ENCODE assay signal across 1 cellular context in the genomic region with DNA sequence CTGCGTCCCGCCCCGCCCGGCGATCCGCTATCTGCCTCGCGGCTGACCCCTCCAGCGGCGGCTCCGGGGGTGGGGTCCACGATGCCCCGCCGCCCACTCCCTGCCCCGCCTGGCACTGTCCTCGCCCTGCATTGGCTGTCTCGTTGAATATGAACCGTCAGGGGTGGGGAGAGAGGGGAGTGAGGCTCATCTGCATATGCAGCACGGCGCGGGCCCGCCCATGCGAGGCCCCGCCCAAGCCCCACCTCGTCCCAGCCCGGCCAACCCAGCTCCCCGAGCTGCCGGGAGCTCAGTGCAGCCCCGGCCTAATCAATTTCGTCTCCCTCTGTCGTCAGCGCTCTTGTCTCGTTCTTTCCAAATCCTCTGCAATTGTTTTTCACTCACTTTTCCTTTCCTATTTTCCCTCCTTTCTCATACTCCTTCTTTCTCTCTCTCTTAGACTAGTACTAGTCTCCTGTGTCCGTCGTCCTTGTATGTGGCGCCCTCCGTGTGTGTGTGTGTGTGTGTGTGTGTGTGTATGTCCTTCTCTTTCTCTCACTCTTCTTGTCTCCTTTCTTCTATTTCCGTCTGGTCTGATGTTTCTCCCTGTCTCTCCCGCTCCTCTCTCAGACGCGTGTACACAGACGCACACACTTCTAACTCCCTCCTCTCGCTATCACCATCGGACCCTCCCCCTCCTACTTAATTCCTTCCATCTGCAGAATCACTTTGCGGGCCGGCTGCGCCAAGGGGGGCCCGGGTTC.
TF ChIP-seq lines count a peak whose summit lies in the region.

No MANE protein-coding gene starts in this region.

TF ChIP-seq in K562, 482 proteins besides CTCF, POLR2A, EP300 and RAD21 (continued from another document and continues in another):
- TF ChIP-seq, protein P1, sequence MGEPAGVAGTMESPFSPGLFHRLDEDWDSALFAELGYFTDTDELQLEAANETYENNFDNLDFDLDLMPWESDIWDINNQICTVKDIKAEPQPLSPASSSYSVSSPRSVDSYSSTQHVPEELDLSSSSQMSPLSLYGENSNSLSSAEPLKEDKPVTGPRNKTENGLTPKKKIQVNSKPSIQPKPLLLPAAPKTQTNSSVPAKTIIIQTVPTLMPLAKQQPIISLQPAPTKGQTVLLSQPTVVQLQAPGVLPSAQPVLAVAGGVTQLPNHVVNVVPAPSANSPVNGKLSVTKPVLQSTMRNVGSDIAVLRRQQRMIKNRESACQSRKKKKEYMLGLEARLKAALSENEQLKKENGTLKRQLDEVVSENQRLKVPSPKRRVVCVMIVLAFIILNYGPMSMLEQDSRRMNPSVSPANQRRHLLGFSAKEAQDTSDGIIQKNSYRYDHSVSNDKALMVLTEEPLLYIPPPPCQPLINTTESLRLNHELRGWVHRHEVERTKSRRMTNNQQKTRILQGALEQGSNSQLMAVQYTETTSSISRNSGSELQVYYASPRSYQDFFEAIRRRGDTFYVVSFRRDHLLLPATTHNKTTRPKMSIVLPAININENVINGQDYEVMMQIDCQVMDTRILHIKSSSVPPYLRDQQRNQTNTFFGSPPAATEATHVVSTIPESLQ (CRISPR knock-in tag; IDR thresholded peaks at IDR 0.05): peak; percentile 65; the same call in 1 of the 2 replicates
- TF ChIP-seq, protein P2, sequence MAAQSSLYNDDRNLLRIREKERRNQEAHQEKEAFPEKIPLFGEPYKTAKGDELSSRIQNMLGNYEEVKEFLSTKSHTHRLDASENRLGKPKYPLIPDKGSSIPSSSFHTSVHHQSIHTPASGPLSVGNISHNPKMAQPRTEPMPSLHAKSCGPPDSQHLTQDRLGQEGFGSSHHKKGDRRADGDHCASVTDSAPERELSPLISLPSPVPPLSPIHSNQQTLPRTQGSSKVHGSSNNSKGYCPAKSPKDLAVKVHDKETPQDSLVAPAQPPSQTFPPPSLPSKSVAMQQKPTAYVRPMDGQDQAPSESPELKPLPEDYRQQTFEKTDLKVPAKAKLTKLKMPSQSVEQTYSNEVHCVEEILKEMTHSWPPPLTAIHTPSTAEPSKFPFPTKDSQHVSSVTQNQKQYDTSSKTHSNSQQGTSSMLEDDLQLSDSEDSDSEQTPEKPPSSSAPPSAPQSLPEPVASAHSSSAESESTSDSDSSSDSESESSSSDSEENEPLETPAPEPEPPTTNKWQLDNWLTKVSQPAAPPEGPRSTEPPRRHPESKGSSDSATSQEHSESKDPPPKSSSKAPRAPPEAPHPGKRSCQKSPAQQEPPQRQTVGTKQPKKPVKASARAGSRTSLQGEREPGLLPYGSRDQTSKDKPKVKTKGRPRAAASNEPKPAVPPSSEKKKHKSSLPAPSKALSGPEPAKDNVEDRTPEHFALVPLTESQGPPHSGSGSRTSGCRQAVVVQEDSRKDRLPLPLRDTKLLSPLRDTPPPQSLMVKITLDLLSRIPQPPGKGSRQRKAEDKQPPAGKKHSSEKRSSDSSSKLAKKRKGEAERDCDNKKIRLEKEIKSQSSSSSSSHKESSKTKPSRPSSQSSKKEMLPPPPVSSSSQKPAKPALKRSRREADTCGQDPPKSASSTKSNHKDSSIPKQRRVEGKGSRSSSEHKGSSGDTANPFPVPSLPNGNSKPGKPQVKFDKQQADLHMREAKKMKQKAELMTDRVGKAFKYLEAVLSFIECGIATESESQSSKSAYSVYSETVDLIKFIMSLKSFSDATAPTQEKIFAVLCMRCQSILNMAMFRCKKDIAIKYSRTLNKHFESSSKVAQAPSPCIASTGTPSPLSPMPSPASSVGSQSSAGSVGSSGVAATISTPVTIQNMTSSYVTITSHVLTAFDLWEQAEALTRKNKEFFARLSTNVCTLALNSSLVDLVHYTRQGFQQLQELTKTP (IDR thresholded peaks at IDR 0.05; ENCODE audit: low read depth in 1 of 2, partially characterized antibody in 2 of 2): peak; percentile 78 to 94
- TF ChIP-seq ATF7 (IDR thresholded peaks at IDR 0.05) (peak; percentile 69), SAP30 (IDR thresholded peaks at IDR 0.05; ENCODE audit: borderline replicate concordance, insufficient read depth, low read depth, low read length, poor library complexity, severe bottlenecking) (no peak), HNRNPH1 (optimal IDR thresholded peaks at IDR 0.05; ENCODE audit: low read depth, low read length) (no peak), DACH1 (IDR thresholded peaks at IDR 0.05; ENCODE audit: partially characterized antibody) (peak; percentile 46), ZNF668 (CRISPR knock-in tag; IDR thresholded peaks at IDR 0.05) (no peak), GATA2 (CRISPR knock-in tag; IDR thresholded peaks at IDR 0.05) (no peak), ZBTB1 (CRISPR knock-in tag; IDR thresholded peaks at IDR 0.05; ENCODE audit: borderline replicate concordance, low read depth) (0 out of 2 replicates have a peak, but pooled peaks have one; percentile 38), POU5F1 (IDR thresholded peaks at IDR 0.05; ENCODE audit: borderline replicate concordance, low read depth, low read length, partially characterized antibody) (no peak), MECOM (CRISPR knock-in tag; IDR thresholded peaks at IDR 0.05) (no peak), SIN3B (IDR thresholded peaks at IDR 0.05; ENCODE audit: low read depth) (no peak), ZFPM2 (CRISPR knock-in tag; IDR thresholded peaks at IDR 0.05) (no peak), MXI1 (IDR thresholded peaks at IDR 0.05; ENCODE audit: low read depth, low read length) (0 out of 2 replicates have a peak, but pooled peaks have one; percentile 23), PML (IDR thresholded peaks at IDR 0.05; ENCODE audit: low read length) (peak; percentile 41; the same call in 1 of the 2 replicates), SRSF7 (optimal IDR thresholded peaks at IDR 0.05; ENCODE audit: low read depth, low read length) (no peak), HCFC1 (IDR thresholded peaks at IDR 0.05; ENCODE audit: low read depth, low read length) (no peak), BCOR (IDR thresholded peaks at IDR 0.05) (peak; percentile 96), HDAC3 (IDR thresholded peaks at IDR 0.05; ENCODE audit: borderline replicate concordance, partially characterized antibody) (no peak), NEUROD1 (IDR thresholded peaks at IDR 0.05; ENCODE audit: borderline replicate concordance, low read depth, low read length, partially characterized antibody) (no peak), SMARCC2 (IDR thresholded peaks at IDR 0.05; ENCODE audit: low read depth) (peak; percentile 61; the same call in 1 of the 2 replicates), MAFG (tag; conservative IDR thresholded peaks at IDR 0.05) (no peak), MAZ (CRISPR knock-in tag; conservative IDR thresholded peaks at IDR 0.05 in 1 of 2, IDR thresholded peaks at IDR 0.05 in 1 of 2) (peak; percentile 76 to 94), ZNF197 (CRISPR knock-in tag; IDR thresholded peaks at IDR 0.05; ENCODE audit: low read depth) (no peak), SP1 (CRISPR knock-in tag; IDR thresholded peaks at IDR 0.05) (peak; percentile 86), CBFB (CRISPR knock-in tag; IDR thresholded peaks at IDR 0.05) (no peak), LEF1 (IDR thresholded peaks at IDR 0.05) (peak; percentile 92)
- TF ChIP-seq, protein P3, sequence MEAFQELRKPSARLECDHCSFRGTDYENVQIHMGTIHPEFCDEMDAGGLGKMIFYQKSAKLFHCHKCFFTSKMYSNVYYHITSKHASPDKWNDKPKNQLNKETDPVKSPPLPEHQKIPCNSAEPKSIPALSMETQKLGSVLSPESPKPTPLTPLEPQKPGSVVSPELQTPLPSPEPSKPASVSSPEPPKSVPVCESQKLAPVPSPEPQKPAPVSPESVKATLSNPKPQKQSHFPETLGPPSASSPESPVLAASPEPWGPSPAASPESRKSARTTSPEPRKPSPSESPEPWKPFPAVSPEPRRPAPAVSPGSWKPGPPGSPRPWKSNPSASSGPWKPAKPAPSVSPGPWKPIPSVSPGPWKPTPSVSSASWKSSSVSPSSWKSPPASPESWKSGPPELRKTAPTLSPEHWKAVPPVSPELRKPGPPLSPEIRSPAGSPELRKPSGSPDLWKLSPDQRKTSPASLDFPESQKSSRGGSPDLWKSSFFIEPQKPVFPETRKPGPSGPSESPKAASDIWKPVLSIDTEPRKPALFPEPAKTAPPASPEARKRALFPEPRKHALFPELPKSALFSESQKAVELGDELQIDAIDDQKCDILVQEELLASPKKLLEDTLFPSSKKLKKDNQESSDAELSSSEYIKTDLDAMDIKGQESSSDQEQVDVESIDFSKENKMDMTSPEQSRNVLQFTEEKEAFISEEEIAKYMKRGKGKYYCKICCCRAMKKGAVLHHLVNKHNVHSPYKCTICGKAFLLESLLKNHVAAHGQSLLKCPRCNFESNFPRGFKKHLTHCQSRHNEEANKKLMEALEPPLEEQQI (IDR thresholded peaks at IDR 0.05): no peak
- TF ChIP-seq, protein P4, sequence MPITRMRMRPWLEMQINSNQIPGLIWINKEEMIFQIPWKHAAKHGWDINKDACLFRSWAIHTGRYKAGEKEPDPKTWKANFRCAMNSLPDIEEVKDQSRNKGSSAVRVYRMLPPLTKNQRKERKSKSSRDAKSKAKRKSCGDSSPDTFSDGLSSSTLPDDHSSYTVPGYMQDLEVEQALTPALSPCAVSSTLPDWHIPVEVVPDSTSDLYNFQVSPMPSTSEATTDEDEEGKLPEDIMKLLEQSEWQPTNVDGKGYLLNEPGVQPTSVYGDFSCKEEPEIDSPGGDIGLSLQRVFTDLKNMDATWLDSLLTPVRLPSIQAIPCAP (CRISPR knock-in tag; IDR thresholded peaks at IDR 0.05; ENCODE audit: borderline replicate concordance): no peak
- TF ChIP-seq, protein P5, sequence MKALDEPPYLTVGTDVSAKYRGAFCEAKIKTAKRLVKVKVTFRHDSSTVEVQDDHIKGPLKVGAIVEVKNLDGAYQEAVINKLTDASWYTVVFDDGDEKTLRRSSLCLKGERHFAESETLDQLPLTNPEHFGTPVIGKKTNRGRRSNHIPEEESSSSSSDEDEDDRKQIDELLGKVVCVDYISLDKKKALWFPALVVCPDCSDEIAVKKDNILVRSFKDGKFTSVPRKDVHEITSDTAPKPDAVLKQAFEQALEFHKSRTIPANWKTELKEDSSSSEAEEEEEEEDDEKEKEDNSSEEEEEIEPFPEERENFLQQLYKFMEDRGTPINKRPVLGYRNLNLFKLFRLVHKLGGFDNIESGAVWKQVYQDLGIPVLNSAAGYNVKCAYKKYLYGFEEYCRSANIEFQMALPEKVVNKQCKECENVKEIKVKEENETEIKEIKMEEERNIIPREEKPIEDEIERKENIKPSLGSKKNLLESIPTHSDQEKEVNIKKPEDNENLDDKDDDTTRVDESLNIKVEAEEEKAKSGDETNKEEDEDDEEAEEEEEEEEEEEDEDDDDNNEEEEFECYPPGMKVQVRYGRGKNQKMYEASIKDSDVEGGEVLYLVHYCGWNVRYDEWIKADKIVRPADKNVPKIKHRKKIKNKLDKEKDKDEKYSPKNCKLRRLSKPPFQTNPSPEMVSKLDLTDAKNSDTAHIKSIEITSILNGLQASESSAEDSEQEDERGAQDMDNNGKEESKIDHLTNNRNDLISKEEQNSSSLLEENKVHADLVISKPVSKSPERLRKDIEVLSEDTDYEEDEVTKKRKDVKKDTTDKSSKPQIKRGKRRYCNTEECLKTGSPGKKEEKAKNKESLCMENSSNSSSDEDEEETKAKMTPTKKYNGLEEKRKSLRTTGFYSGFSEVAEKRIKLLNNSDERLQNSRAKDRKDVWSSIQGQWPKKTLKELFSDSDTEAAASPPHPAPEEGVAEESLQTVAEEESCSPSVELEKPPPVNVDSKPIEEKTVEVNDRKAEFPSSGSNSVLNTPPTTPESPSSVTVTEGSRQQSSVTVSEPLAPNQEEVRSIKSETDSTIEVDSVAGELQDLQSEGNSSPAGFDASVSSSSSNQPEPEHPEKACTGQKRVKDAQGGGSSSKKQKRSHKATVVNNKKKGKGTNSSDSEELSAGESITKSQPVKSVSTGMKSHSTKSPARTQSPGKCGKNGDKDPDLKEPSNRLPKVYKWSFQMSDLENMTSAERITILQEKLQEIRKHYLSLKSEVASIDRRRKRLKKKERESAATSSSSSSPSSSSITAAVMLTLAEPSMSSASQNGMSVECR (CRISPR knock-in tag; IDR thresholded peaks at IDR 0.05): peak; percentile 53; the same call in 1 of the 2 replicates
- TF ChIP-seq, protein P6, sequence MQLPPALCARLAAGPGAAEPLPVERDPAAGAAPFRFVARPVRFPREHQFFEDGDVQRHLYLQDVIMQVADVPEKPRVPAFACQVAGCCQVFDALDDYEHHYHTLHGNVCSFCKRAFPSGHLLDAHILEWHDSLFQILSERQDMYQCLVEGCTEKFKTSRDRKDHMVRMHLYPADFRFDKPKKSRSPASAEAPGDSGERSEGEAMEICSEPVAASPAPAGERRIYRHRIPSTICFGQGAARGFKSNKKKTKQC (CRISPR knock-in tag; IDR thresholded peaks at IDR 0.05): no peak
- TF ChIP-seq, protein P7, sequence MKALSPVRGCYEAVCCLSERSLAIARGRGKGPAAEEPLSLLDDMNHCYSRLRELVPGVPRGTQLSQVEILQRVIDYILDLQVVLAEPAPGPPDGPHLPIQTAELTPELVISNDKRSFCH (CRISPR knock-in tag; IDR thresholded peaks at IDR 0.05): no peak
- TF ChIP-seq, protein P7 (tag; IDR thresholded peaks at IDR 0.05): peak; percentile 35
- TF ChIP-seq, protein P8, sequence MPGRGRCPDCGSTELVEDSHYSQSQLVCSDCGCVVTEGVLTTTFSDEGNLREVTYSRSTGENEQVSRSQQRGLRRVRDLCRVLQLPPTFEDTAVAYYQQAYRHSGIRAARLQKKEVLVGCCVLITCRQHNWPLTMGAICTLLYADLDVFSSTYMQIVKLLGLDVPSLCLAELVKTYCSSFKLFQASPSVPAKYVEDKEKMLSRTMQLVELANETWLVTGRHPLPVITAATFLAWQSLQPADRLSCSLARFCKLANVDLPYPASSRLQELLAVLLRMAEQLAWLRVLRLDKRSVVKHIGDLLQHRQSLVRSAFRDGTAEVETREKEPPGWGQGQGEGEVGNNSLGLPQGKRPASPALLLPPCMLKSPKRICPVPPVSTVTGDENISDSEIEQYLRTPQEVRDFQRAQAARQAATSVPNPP (IDR thresholded peaks at IDR 0.05; ENCODE audit: borderline replicate concordance, insufficient read depth, insufficient read length): no peak
- TF ChIP-seq, protein P9, sequence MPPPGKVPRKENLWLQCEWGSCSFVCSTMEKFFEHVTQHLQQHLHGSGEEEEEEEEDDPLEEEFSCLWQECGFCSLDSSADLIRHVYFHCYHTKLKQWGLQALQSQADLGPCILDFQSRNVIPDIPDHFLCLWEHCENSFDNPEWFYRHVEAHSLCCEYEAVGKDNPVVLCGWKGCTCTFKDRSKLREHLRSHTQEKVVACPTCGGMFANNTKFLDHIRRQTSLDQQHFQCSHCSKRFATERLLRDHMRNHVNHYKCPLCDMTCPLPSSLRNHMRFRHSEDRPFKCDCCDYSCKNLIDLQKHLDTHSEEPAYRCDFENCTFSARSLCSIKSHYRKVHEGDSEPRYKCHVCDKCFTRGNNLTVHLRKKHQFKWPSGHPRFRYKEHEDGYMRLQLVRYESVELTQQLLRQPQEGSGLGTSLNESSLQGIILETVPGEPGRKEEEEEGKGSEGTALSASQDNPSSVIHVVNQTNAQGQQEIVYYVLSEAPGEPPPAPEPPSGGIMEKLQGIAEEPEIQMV (tag; conservative IDR thresholded peaks at IDR 0.05; ENCODE audit: low read depth): peak; percentile 80
